In the genomic region with DNA sequence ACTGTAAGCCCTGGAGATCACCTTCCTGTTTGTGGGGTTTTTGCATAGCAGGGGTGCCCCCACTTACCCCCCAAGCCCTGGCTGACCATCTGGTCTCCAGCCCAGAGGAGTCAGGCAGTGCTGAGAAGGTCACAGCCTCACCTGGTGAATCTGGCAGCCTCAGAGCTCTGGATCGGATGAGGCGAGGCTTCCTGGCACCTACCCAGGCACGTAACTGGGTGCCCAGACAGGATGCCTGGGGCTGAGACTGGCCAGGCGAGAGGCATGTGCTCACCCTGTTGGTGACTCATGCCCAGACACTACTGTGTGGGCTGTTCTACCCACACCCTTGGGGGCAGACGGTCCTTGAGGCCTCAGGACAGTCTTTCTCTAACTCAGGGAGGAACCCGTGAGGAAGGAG, we compare ENCODE assay signal across 8 cellular contexts. TPM values are rescaled to one million over a fixed set of nuclear protein-coding genes. Genes with fewer than 3 reads are reported as not detected.
DNase-seq lines count a peak whose midpoint lies in the region; ATAC-seq and TF ChIP-seq lines count a peak whose summit lies in the region.

No MANE protein-coding gene starts in this region.

- H3K4me1 ChIP-seq in colonic mucosa, result peaks cover 20% of the 10 kb centered on the region
- H3K4me1 ChIP-seq in mesenchymal stem cell (ENCODE audit: control insufficient read depth, insufficient read depth, low read depth, low read length), result peaks cover 30% of the 10 kb centered on the region

- H3K18ac ChIP-seq in mesenchymal stem cell (ENCODE audit: low read depth in 1 of 2, low read length in 2 of 2), result peak overlapping the region; percentile 67 to 68

- H2AK5ac ChIP-seq in mesenchymal stem cell (ENCODE audit: low read length, severe bottlenecking), result peak overlapping the region; percentile 100

- peak overlapping the region; percentile 48 for H3K4me2 ChIP-seq in mesenchymal stem cell (ENCODE audit: low read length, poor library complexity, severe bottlenecking)

- peak; percentile 93 for DNase-seq in AG20443 (ENCODE audit: low spot score)
- peak; percentile 74 for DNase-seq in NB4 (ENCODE audit: low read depth)
- peak; percentile 94 for DNase-seq in colonic mucosa
- peak; percentile 96 for DNase-seq in mesenchymal stem cell
- DNase-seq in iPS-NIHi7 (ENCODE audit: extremely low spot score), result no peak
- DNase-seq in NCI-H774 (lab: John Stamatoyannopoulos, UW), result no peak
- no peak for DNase-seq in HEK293T (ENCODE audit: extremely low spot score)

- TF ChIP-seq POLR2A in NB4 (IDR thresholded peaks at IDR 0.05; ENCODE audit: extremely low read depth, insufficient read length), result no peak

- H3K4me3 ChIP-seq in NB4 (ENCODE audit: low read depth, low read length) (no peak overlapping the region), colonic mucosa (no peak overlapping the region), mesenchymal stem cell (ENCODE audit: insufficient read depth in 1 of 2, low read depth in 1 of 2, low read length in 2 of 2) (no peak overlapping the region)

- no peak for ATAC-seq in GM21717 (IDR thresholded peaks at IDR 0.05; ENCODE audit: unreplicated experiment)

- H3K79me1 ChIP-seq in mesenchymal stem cell (replicated peaks; ENCODE audit: low read length, poor library complexity, severe bottlenecking), result no peaks in the 10 kb centered on the region

- H2AFZ ChIP-seq in mesenchymal stem cell (ENCODE audit: low read depth, low read length), result no peak overlapping the region

- intact Hi-C loops in colonic mucosa (cut with DNase I), result no loop called here

- H2BK15ac ChIP-seq in mesenchymal stem cell (ENCODE audit: low read depth, poor library complexity, severe bottlenecking), result peak overlapping the region; percentile 63

- POLR2A ChIA-PET in HEK293T (lab: Yijun Ruan, JAX), result interaction anchor here (0.9 to 2.2 kb wide), 3 partner anchors 11 to 111 kb away, joined by 4 to 5 read pairs (median 5); no protein-coding TSS in a partner anchor

- CTCF ChIA-PET in HEK293T (lab: Yijun Ruan, JAX), result interaction anchor here (0.6 to 4.3 kb wide), 4 partner anchors 101 to 113 kb away, joined by 3 to 31 read pairs (median 3); no protein-coding TSS in a partner anchor

- no peak for TF ChIP-seq CTCF in NB4 (IDR thresholded peaks at IDR 0.05; ENCODE audit: low read depth, low read length)
- TF ChIP-seq CTCF in colonic mucosa (IDR thresholded peaks at IDR 0.05), result no peak

- no peaks in the 10 kb centered on the region for H3K36me3 ChIP-seq in colonic mucosa
- H3K36me3 ChIP-seq in mesenchymal stem cell (ENCODE audit: control insufficient read depth in 1 of 2, insufficient read depth in 2 of 2, low read depth in 1 of 2, low read length in 2 of 2), result no peaks in the 10 kb centered on the region

- H3K27me3 ChIP-seq in colonic mucosa (no peaks in the 10 kb centered on the region), mesenchymal stem cell (ENCODE audit: control insufficient read depth in 1 of 2, insufficient read depth in 1 of 2, low read length in 2 of 2) (peaks cover 0 to 37% of the 10 kb centered on the region in 2 experiments)

- H3K23ac ChIP-seq in mesenchymal stem cell (ENCODE audit: low read length in 2 of 2), result no peak overlapping the region

- no peaks in the 10 kb centered on the region for H3K9me3 ChIP-seq in colonic mucosa
- H3K9me3 ChIP-seq in mesenchymal stem cell (ENCODE audit: control insufficient read depth, low read length), result no peaks in the 10 kb centered on the region

- 4% methylated on average over 6 of the region's 6 CpGs for WGBS in mesenchymal stem cell

- peak overlapping the region; percentile 97 for H2BK5ac ChIP-seq in mesenchymal stem cell (ENCODE audit: low read depth, low read length, poor library complexity, severe bottlenecking)

- peak overlapping the region; percentile 89 for H4K91ac ChIP-seq in mesenchymal stem cell (ENCODE audit: low read length)

- H4K8ac ChIP-seq in mesenchymal stem cell (ENCODE audit: low read length), result no peak overlapping the region

- peak overlapping the region in 1 of 2 experiments; percentile 66 for H3K4ac ChIP-seq in mesenchymal stem cell (ENCODE audit: low read depth in 1 of 2, low read length in 2 of 2)

- peak overlapping the region; percentile 72 to 97 for H2BK12ac ChIP-seq in mesenchymal stem cell (ENCODE audit: low read length in 2 of 2)

- peak overlapping the region in 1 of 2 experiments; percentile 29 for H3K14ac ChIP-seq in mesenchymal stem cell (ENCODE audit: low read length in 2 of 2)

- peak overlapping the region; percentile 85 for H2BK120ac ChIP-seq in mesenchymal stem cell (ENCODE audit: low read depth, low read length)

- H3K27ac ChIP-seq in colonic mucosa, result peak overlapping the region; percentile 79
- H3K27ac ChIP-seq in mesenchymal stem cell (ENCODE audit: low read length, poor library complexity, severe bottlenecking), result peak overlapping the region; percentile 99

- H3K9ac ChIP-seq in colonic mucosa (ENCODE audit: low read depth in 2 of 2, low read length in 2 of 2), result peak overlapping the region; percentile 41 to 53
- no peak overlapping the region for H3K9ac ChIP-seq in mesenchymal stem cell (ENCODE audit: low read length)

TF ChIP-seq in HEK293T, 16 proteins besides CTCF, POLR2A, EP300 and RAD21:
- TF ChIP-seq TARDBP (IDR thresholded peaks at IDR 0.05) (no peak), FOXK2 (IDR thresholded peaks at IDR 0.05) (no peak), FOXM1 (IDR thresholded peaks at IDR 0.05; ENCODE audit: borderline replicate concordance) (no peak), SUZ12 (IDR thresholded peaks at IDR 0.05) (no peak), ARNT (IDR thresholded peaks at IDR 0.05) (no peak), CTBP1 (IDR thresholded peaks at IDR 0.05; ENCODE audit: borderline replicate concordance) (no peak), L3MBTL2 (conservative IDR thresholded peaks at IDR 0.05) (no peak), FOXA1 (IDR thresholded peaks at IDR 0.05) (no peak), ELF4 (IDR thresholded peaks at IDR 0.05) (no peak), NFRKB (IDR thresholded peaks at IDR 0.05) (no peak), LEF1 (IDR thresholded peaks at IDR 0.05; ENCODE audit: borderline replicate concordance) (no peak), SP1 (IDR thresholded peaks at IDR 0.05) (no peak), ZNF384 (IDR thresholded peaks at IDR 0.05) (no peak), BHLHE40 (IDR thresholded peaks at IDR 0.05; ENCODE audit: borderline replicate concordance) (no peak), HDGF (IDR thresholded peaks at IDR 0.05; ENCODE audit: borderline replicate concordance) (no peak)
- TF ChIP-seq, protein P1, sequence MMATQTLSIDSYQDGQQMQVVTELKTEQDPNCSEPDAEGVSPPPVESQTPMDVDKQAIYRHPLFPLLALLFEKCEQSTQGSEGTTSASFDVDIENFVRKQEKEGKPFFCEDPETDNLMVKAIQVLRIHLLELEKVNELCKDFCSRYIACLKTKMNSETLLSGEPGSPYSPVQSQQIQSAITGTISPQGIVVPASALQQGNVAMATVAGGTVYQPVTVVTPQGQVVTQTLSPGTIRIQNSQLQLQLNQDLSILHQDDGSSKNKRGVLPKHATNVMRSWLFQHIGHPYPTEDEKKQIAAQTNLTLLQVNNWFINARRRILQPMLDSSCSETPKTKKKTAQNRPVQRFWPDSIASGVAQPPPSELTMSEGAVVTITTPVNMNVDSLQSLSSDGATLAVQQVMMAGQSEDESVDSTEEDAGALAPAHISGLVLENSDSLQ (IDR thresholded peaks at IDR 0.05), result no peak

RNA-seq across cellular contexts. Expression of a gene that starts 15.2 kb away (rescaled TPM):
- total RNA-seq in colonic mucosa, result under 1 TPM in 1 of 2 donors, not detected in 1; 0.13 TPM
- not detected for polyA plus RNA-seq in mesenchymal stem cell (2013, experiment 1 of 2)
- 0.01 TPM for polyA plus RNA-seq in mesenchymal stem cell (2013, experiment 2 of 2)

RNA-seq across cellular contexts. Expression of a gene that starts 28.7 kb away (rescaled TPM):
- under 1 TPM; 0.47 to 0.50 TPM for total RNA-seq in colonic mucosa
- 0.03 TPM for polyA plus RNA-seq in mesenchymal stem cell (2013, experiment 1 of 2)
- 0.10 TPM for polyA plus RNA-seq in mesenchymal stem cell (2013, experiment 2 of 2)

Comparison
In these comparisons a context has a peak if more than half of its experiments do, and no peak if none do; other contexts are left out.
1. DNase-seq: peak in AG20443 (single experiment), NB4 (single experiment), colonic mucosa (single experiment) and mesenchymal stem cell (single experiment); none in iPS-NIHi7 (single experiment), NCI-H774 (single experiment) and HEK293T (single experiment).